ENCODE assay signal across 8 cellular contexts in genomic region chr9:69919461-69920061, GRCh38.
DNase-seq lines count a peak whose midpoint lies in the region; ATAC-seq lines count a peak whose summit lies in the region.

No MANE protein-coding gene starts in this region.

- no peak overlapping the region for H3K27ac Mint-ChIP-seq in stimulated activated naive B cell treated with anti-CD40 and anti-IgM and Interleukin-4, amounts not matched to agents 10 μg/mL and 1 μg/mL and 100 μg/mL, for 72 hours

- peaks cover 6 to 15% of the 10 kb centered on the region in 2 donors for H3K27me3 Mint-ChIP-seq in stimulated activated naive B cell treated with anti-CD40 and anti-IgM and Interleukin-4, amounts not matched to agents 10 μg/mL and 1 μg/mL and 100 μg/mL, for 72 hours

- no peak overlapping the region for H3K4me3 Mint-ChIP-seq in stimulated activated naive B cell treated with anti-CD40 and anti-IgM and Interleukin-4, amounts not matched to agents 10 μg/mL and 1 μg/mL and 100 μg/mL, for 72 hours

- H3K9me3 Mint-ChIP-seq in stimulated activated naive B cell treated with anti-CD40 and anti-IgM and Interleukin-4, amounts not matched to agents 10 μg/mL and 1 μg/mL and 100 μg/mL, for 72 hours, result no peaks in the 10 kb centered on the region

- DNase-seq in DMS 273 (lab: John Stamatoyannopoulos, UW; ENCODE audit: unreplicated experiment) (peak; percentile 78), NCI-H345 treated with DMSO at 0.1 percent for 48 hours (lab: John Stamatoyannopoulos, UW; ENCODE audit: unreplicated experiment) (peak; percentile 45), astrocyte of the hippocampus (ENCODE audit: low read depth, low spot score) (peak; percentile 74), iPS-NIHi11 (ENCODE audit: low spot score) (peak; percentile 49)
- DNase-seq in stimulated activated naive B cell treated with anti-CD40 and anti-IgM and Interleukin-4, amounts not matched to agents 10 μg/mL and 1 μg/mL and 100 μg/mL, for 72 hours, result no peak

- peak; percentile 92 for ATAC-seq in GM19043 (IDR thresholded peaks at IDR 0.05; ENCODE audit: low read depth, unreplicated experiment)
- ATAC-seq in HG03196 (IDR thresholded peaks at IDR 0.05; ENCODE audit: unreplicated experiment), result peak; percentile 91
- peak; percentile 82 to 83 for ATAC-seq in stimulated activated naive B cell treated with anti-CD40 and anti-IgM and Interleukin-4, amounts not matched to agents 10 μg/mL and 1 μg/mL and 100 μg/mL, for 72 hours (replicated peaks)
- ATAC-seq in HG03097 (IDR thresholded peaks at IDR 0.05; ENCODE audit: low FRiP score, unreplicated experiment), result no peak

- H3K4me1 Mint-ChIP-seq in stimulated activated naive B cell treated with anti-CD40 and anti-IgM and Interleukin-4, amounts not matched to agents 10 μg/mL and 1 μg/mL and 100 μg/mL, for 72 hours, result no peaks in the 10 kb centered on the region

- no peaks in the 10 kb centered on the region for H3K36me3 Mint-ChIP-seq in stimulated activated naive B cell treated with anti-CD40 and anti-IgM and Interleukin-4, amounts not matched to agents 10 μg/mL and 1 μg/mL and 100 μg/mL, for 72 hours
